12 cellular contexts compared by ENCODE assay signal in genomic region chr6:161068296-161068695, GRCh38.
"Had no signal": no experiment of that assay in that cellular context is flagged by ENCODE, and none has a peak within 500 bp of the region (broad histone marks: within the 10 kb centered on the region; RNA-seq: fewer than 3 reads in every experiment).

No MANE protein-coding gene starts in this region.

- H3K27me3 ChIP-seq: esophagus squamous epithelium, thyroid gland had no signal

- H3K4me3 ChIP-seq: esophagus squamous epithelium, thyroid gland had no signal

- H3K27ac ChIP-seq: esophagus squamous epithelium, thyroid gland had no signal

- H3K4me1 ChIP-seq: esophagus squamous epithelium, thyroid gland had no signal

- DNase-seq: activated CD4-positive, alpha-beta memory T cell treated with anti-CD3 and anti-CD28 coated beads for 36 hours; activated CD4-positive, alpha-beta T cell treated with anti-CD3 and anti-CD28 coated beads for 4 hours; activated T-cell treated with anti-CD3 and anti-CD28 coated beads for 4 hours; amniotic stem cell; effector memory CD4-positive, alpha-beta T cell; esophagus squamous epithelium; left ventricle myocardium superior; right cardiac atrium; stimulated activated CD4-positive, alpha-beta T cell treated with anti-CD3 and anti-CD28 coated beads, Interleukin-2, amount 100 ng/mL, for 24 hours; stimulated activated naive CD4-positive, alpha-beta T cell treated with Interleukin-2 at 50 U/mL for 16 hours; thyroid gland had no signal

- H3K9me3 ChIP-seq: esophagus squamous epithelium, thyroid gland had no signal

- ATAC-seq: left ventricle myocardium superior, right cardiac atrium, WTC11 had no signal

- H3K36me3 ChIP-seq: thyroid gland had no signal
